25 cellular contexts compared by ENCODE assay signal in genomic region chr3:135197246-135197645, GRCh38.
DNase-seq lines count a peak whose midpoint lies in the region; ATAC-seq, FAIRE-seq and TF ChIP-seq lines count a peak whose summit lies in the region.
"Had no signal": no experiment of that assay in that cellular context is flagged by ENCODE, and none has a peak within 500 bp of the region (broad histone marks: within the 10 kb centered on the region; RNA-seq: fewer than 3 reads in every experiment).

No MANE protein-coding gene starts in this region.

- in situ Hi-C loops in GM12878 (cut with MboI), result no loop called here

- no peak overlapping the region for H3K9ac ChIP-seq in GM12878 (ENCODE audit: control insufficient read depth, insufficient read depth, low read length)

- no peak overlapping the region for H3K4me2 ChIP-seq in GM12878 (ENCODE audit: control insufficient read depth, insufficient read depth)

- POLR2A ChIA-PET in GM12878 (lab: Charles Lee), result interaction anchor here (0.7 to 1.0 kb wide), 3 partner anchors 15 to 402 kb away, joined by 3 read pairs; partner anchors contain the start of gene EPHB1
- POLR2A ChIA-PET in CD8-positive, alpha-beta memory T cell (lab: Charles Lee), result no interaction called here

- TF ChIP-seq CTCF in GM12878 (IDR thresholded peaks at IDR 0.05 in 2 of 3, conservative IDR thresholded peaks at IDR 0.05 in 1 of 3; ENCODE audit: control insufficient read depth in 2 of 3, extremely low read depth in 1 of 3, insufficient read depth in 1 of 3, low read depth in 3 of 3, low read length in 3 of 3), result no peak
- no peak for TF ChIP-seq CTCF in upper lobe of left lung (IDR thresholded peaks at IDR 0.05)

- no peak overlapping the region for H3K4me3 Mint-ChIP-seq in CD8-positive, alpha-beta memory T cell
- H3K4me3 Mint-ChIP-seq: activated CD4-positive, alpha-beta T cell treated with anti-CD3 and anti-CD28 coated beads, Interleukin-2, amount 10 ng/mL, durations not matched to agents 7 days and 5 days; CD4-positive, alpha-beta memory T cell had no signal

- no peaks in the 10 kb centered on the region for H3K27me3 Mint-ChIP-seq in CD8-positive, alpha-beta memory T cell
- H3K27me3 Mint-ChIP-seq: activated CD4-positive, alpha-beta T cell treated with anti-CD3 and anti-CD28 coated beads, Interleukin-2, amount 10 ng/mL, durations not matched to agents 7 days and 5 days; CD4-positive, alpha-beta memory T cell had no signal

- H4K20me1 ChIP-seq in GM12878 (ENCODE audit: control insufficient read depth, insufficient read depth), result no peaks in the 10 kb centered on the region

- RAD21 ChIA-PET in GM12878 (lab: Charles Lee; ENCODE audit: unreplicated experiment), result interaction anchor here (0.8 to 1.1 kb wide), 6 partner anchors 18 to 402 kb away, joined by 3 to 6 read pairs (median 4); partner anchors contain the start of gene EPHB1

- intact Hi-C loops in GM12878 (cut with micrococcal nuclease; ENCODE audit: unreplicated experiment), result no loop called here

- H3K36me3 Mint-ChIP-seq in CD8-positive, alpha-beta memory T cell, result no peaks in the 10 kb centered on the region
- H3K36me3 Mint-ChIP-seq: CD4-positive, alpha-beta memory T cell had no signal

- H3K27ac Mint-ChIP-seq in CD8-positive, alpha-beta memory T cell, result no peak overlapping the region
- H3K27ac Mint-ChIP-seq: activated CD4-positive, alpha-beta T cell treated with anti-CD3 and anti-CD28 coated beads, Interleukin-2, amount 10 ng/mL, durations not matched to agents 7 days and 5 days; CD4-positive, alpha-beta memory T cell had no signal

- SMC1A ChIA-PET in GM12878 (lab: Charles Lee; ENCODE audit: uncharacterized antibody, unreplicated experiment), result interaction anchor here (0.7 to 1.5 kb wide), 10 partner anchors 12 to 180 kb away, joined by 3 to 6 read pairs (median 3); no protein-coding TSS in a partner anchor

- no peak overlapping the region for H2AFZ ChIP-seq in GM12878 (ENCODE audit: control insufficient read depth, low read depth, low read length)

- peak; percentile 44 for ATAC-seq in GM19452 (IDR thresholded peaks at IDR 0.05; ENCODE audit: unreplicated experiment)
- ATAC-seq in HG03196 (IDR thresholded peaks at IDR 0.05; ENCODE audit: unreplicated experiment), result peak; percentile 47
- ATAC-seq in GM12878, result peak; percentile 73
- no peak for ATAC-seq in upper lobe of left lung (ENCODE audit: low FRiP score in 2 of 2)
- ATAC-seq: right lobe of liver had no signal

- TF ChIP-seq POLR2A in GM12878 (IDR thresholded peaks at IDR 0.05; ENCODE audit: low read depth, low read length) (no peak), upper lobe of left lung (IDR thresholded peaks at IDR 0.05) (no peak)

- H3K27ac ChIP-seq in GM12878 (ENCODE audit: control insufficient read depth, insufficient read depth) (no peak overlapping the region), upper lobe of left lung (no peak overlapping the region)
- no peak overlapping the region for H3K27ac ChIP-seq in CD8-positive, alpha-beta memory T cell (ENCODE audit: low read depth, low read length)
- H3K27ac ChIP-seq: ovary, right lobe of liver, tibial artery had no signal

- no peak for FAIRE-seq in GM12878 (lab: Jason Lieb, UNC)
- FAIRE-seq: H1, islet of Langerhans, TTC549 had no signal

- BruUV-seq in GM12878 (replicated peaks; lab: Mats Ljungman, UMichigan), result no TSS peak

- H3K9me3 Mint-ChIP-seq in CD8-positive, alpha-beta memory T cell, result peaks cover 0 to 6% (median 0%) of the 10 kb centered on the region in 5 donors
- H3K9me3 Mint-ChIP-seq: activated CD4-positive, alpha-beta T cell treated with anti-CD3 and anti-CD28 coated beads, Interleukin-2, amount 10 ng/mL, durations not matched to agents 7 days and 5 days had no signal

- no peaks in the 10 kb centered on the region; the same call in 2 of the 3 replicates for H3K9me3 ChIP-seq in GM12878 (replicated peaks; ENCODE audit: control insufficient read depth, insufficient read depth, low read length)
- no peaks in the 10 kb centered on the region for H3K9me3 ChIP-seq in upper lobe of left lung
- no peaks in the 10 kb centered on the region for H3K9me3 ChIP-seq in CD8-positive, alpha-beta memory T cell (ENCODE audit: low read length)
- H3K9me3 ChIP-seq: ovary, right lobe of liver, tibial artery had no signal

- H3K36me3 ChIP-seq in GM12878 (ENCODE audit: control insufficient read depth in 2 of 2, insufficient read depth in 2 of 2, low read length in 1 of 2), result peaks cover 0 to 9% of the 10 kb centered on the region in 2 experiments; a peak in 3 of 4 replicates
- no peaks in the 10 kb centered on the region for H3K36me3 ChIP-seq in upper lobe of left lung
- no peaks in the 10 kb centered on the region for H3K36me3 ChIP-seq in CD8-positive, alpha-beta memory T cell (ENCODE audit: insufficient read depth, low read length)
- H3K36me3 ChIP-seq: ovary, right lobe of liver, tibial artery had no signal

- H3K27me3 ChIP-seq in GM12878 (replicated peaks in 1 of 2; ENCODE audit: control insufficient read depth in 2 of 2, insufficient read depth in 2 of 2, low read length in 1 of 2) (no peaks in the 10 kb centered on the region), upper lobe of left lung (no peaks in the 10 kb centered on the region)
- no peaks in the 10 kb centered on the region for H3K27me3 ChIP-seq in CD8-positive, alpha-beta memory T cell (ENCODE audit: insufficient read depth, low read length, poor library complexity, severe bottlenecking)
- H3K27me3 ChIP-seq: ovary, right lobe of liver, tibial artery had no signal

- no peaks in the 10 kb centered on the region for H3K79me2 ChIP-seq in GM12878 (ENCODE audit: control insufficient read depth, insufficient read depth, low read length)

- peak in 1 of 2 experiments; percentile 8; a peak in 1 of 4 replicates for TF ChIP-seq EP300 in GM12878 (IDR thresholded peaks at IDR 0.05; ENCODE audit: borderline replicate concordance in 1 of 2, control insufficient read depth in 1 of 2, low read depth in 2 of 2, low read length in 2 of 2)
- TF ChIP-seq EP300 in upper lobe of left lung (IDR thresholded peaks at IDR 0.05), result no peak

- DNase-seq in GDM1 (lab: John Stamatoyannopoulos, UW), result peak; percentile 1
- peak; percentile 19 for DNase-seq in GM12878 (ENCODE audit: low read depth, low spot score)
- DNase-seq in upper lobe of left lung, result no peak
- DNase-seq in NCI-H1930 (lab: John Stamatoyannopoulos, UW), result no peak
- DNase-seq in effector CD8-positive, alpha-beta T cell (lab: John Stamatoyannopoulos, UW), result no peak
- DNase-seq in CD8-positive, alpha-beta memory T cell, result no peak
- DNase-seq: activated CD4-positive, alpha-beta T cell treated with anti-CD3 and anti-CD28 coated beads, Interleukin-2, amount 10 ng/mL, durations not matched to agents 7 days and 5 days; activated naive CD4-positive, alpha-beta T cell treated with Interleukin-2 at 50 U/mL for 16 hours; anterior cingulate cortex; CD4-positive, alpha-beta memory T cell; cerebellar nuclear complex; EL; mammary epithelial cell; NCI-H1694; NCI-H82; ovary; right lobe of liver; stimulated activated naive CD4-positive, alpha-beta T cell; SW 1271; tibial artery had no signal

- WGBS in GM12878 (ENCODE audit: insufficient coverage, insufficient replicate concordance, low lambda C conversion rate, missing lambda C conversion rate), result 2% methylated on average over 3 of the region's 3 CpGs
- 54 to 69% methylated on average over 3 of the region's 3 CpGs for WGBS in upper lobe of left lung, 2 donors

- H3K4me1 Mint-ChIP-seq in CD8-positive, alpha-beta memory T cell, result no peaks in the 10 kb centered on the region
- H3K4me1 Mint-ChIP-seq: activated CD4-positive, alpha-beta T cell treated with anti-CD3 and anti-CD28 coated beads, Interleukin-2, amount 10 ng/mL, durations not matched to agents 7 days and 5 days; CD4-positive, alpha-beta memory T cell had no signal

- no peak for TF ChIP-seq RAD21 in GM12878 (IDR thresholded peaks at IDR 0.05; ENCODE audit: insufficient read depth, low read depth, low read length)

- H3K4me3 ChIP-seq in GM12878, result no peak overlapping the region
- H3K4me3 ChIP-seq in upper lobe of left lung, result no peak overlapping the region
- H3K4me3 ChIP-seq in CD8-positive, alpha-beta memory T cell (ENCODE audit: low read length), result no peak overlapping the region
- H3K4me3 ChIP-seq: ovary, right lobe of liver, tibial artery had no signal

- H3K4me1 ChIP-seq in GM12878 (ENCODE audit: control insufficient read depth, insufficient read depth, low read length) (peaks cover 4% of the 10 kb centered on the region), upper lobe of left lung (no peaks in the 10 kb centered on the region)
- H3K4me1 ChIP-seq in CD8-positive, alpha-beta memory T cell (ENCODE audit: insufficient read depth, low read length), result no peaks in the 10 kb centered on the region
- H3K4me1 ChIP-seq: right lobe of liver, tibial artery had no signal

- CTCF ChIA-PET in GM12878 (lab: Yijun Ruan, JAX), result interaction anchor here (1.2 kb wide), 1 partner anchor 396 kb away, joined by 3 read pairs; no protein-coding TSS in a partner anchor
- CTCF ChIA-PET in CD8-positive, alpha-beta memory T cell (lab: Charles Lee), result no interaction called here

TF ChIP-seq in GM12878, 131 proteins besides CTCF, POLR2A, EP300 and RAD21:
- TF ChIP-seq EGR1 (IDR thresholded peaks at IDR 0.05; ENCODE audit: borderline replicate concordance in 1 of 2, low read depth in 2 of 2, low read length in 2 of 2), result no peak
- no peak for TF ChIP-seq FOS (IDR thresholded peaks at IDR 0.05; ENCODE audit: borderline replicate concordance, extremely low read depth, insufficient read length)
- TF ChIP-seq ZNF384 (IDR thresholded peaks at IDR 0.05; ENCODE audit: borderline replicate concordance, low read depth, low read length), result no peak
- TF ChIP-seq SRF (IDR thresholded peaks at IDR 0.05; ENCODE audit: low read depth in 2 of 2, low read length in 2 of 2), result no peak
- TF ChIP-seq MTA2 (IDR thresholded peaks at IDR 0.05; ENCODE audit: low read depth), result peak; percentile 18; the same call in 1 of the 2 replicates
- TF ChIP-seq IKZF1 (conservative IDR thresholded peaks at IDR 0.05), result 0 out of 2 replicates have a peak, but pooled peaks have one; percentile 20
- no peak for TF ChIP-seq CBFB (IDR thresholded peaks at IDR 0.05; ENCODE audit: low read depth)
- TF ChIP-seq ZBED1 (IDR thresholded peaks at IDR 0.05; ENCODE audit: borderline replicate concordance), result no peak
- TF ChIP-seq IKZF2 (IDR thresholded peaks at IDR 0.05), result peak; percentile 31 to 45; a peak in 3 of 4 replicates
- TF ChIP-seq RAD51 (IDR thresholded peaks at IDR 0.05), result no peak

Comparison
In these comparisons a context has a peak if more than half of its experiments do, and no peak if none do; other contexts are left out.
1. DNase-seq: peak in GDM1 (single experiment) and GM12878 (single experiment); none in upper lobe of left lung (0 of 2), NCI-H1930 (0 of 2), effector CD8-positive, alpha-beta T cell (single experiment) and CD8-positive, alpha-beta memory T cell (0 of 5).
2. ATAC-seq: peak in GM19452 (single experiment), HG03196 (single experiment) and GM12878 (single experiment); none in upper lobe of left lung (0 of 2).